8 cellular contexts compared by ENCODE assay signal in genomic region chr6:13538084-13538483, GRCh38. TPM values are rescaled to one million over a fixed set of nuclear protein-coding genes. Genes with fewer than 3 reads are reported as not detected.
DNase-seq lines count a peak whose midpoint lies in the region; ATAC-seq and TF ChIP-seq lines count a peak whose summit lies in the region.

No MANE protein-coding gene starts in this region.

- H3K9me3 ChIP-seq in breast epithelium (no peaks in the 10 kb centered on the region), left lung (no peaks in the 10 kb centered on the region)

- ATAC-seq in left lung (peak; percentile 72), HG03469 (IDR thresholded peaks at IDR 0.05; ENCODE audit: unreplicated experiment) (no peak), HG02642 (IDR thresholded peaks at IDR 0.05; ENCODE audit: poor library complexity, unreplicated experiment) (no peak), GM18867 (IDR thresholded peaks at IDR 0.05; ENCODE audit: unreplicated experiment) (no peak)

- TF ChIP-seq POLR2A in breast epithelium (IDR thresholded peaks at IDR 0.05) = no peak

- H3K4me1 ChIP-seq in breast epithelium (no peaks in the 10 kb centered on the region), left lung (no peaks in the 10 kb centered on the region)

- no peak overlapping the region for H3K27ac ChIP-seq in breast epithelium
- H3K27ac ChIP-seq in left lung = no peak overlapping the region

- intact Hi-C loops in breast epithelium (cut with DNase I; ENCODE audit: low total_unique reads) = no loop called here
- intact Hi-C loops in left lung (cut with DNase I) = loop anchor here in 1 of 2 donors (5.0 kb wide), 1 partner anchor 201 kb away; no protein-coding TSS in a partner anchor

- H3K27me3 ChIP-seq in breast epithelium (no peaks in the 10 kb centered on the region), left lung (no peaks in the 10 kb centered on the region)

- TF ChIP-seq CTCF in breast epithelium (IDR thresholded peaks at IDR 0.05) (peak in 2 of 3 donors; percentile 51 to 52), left lung (IDR thresholded peaks at IDR 0.05) (peak; percentile 14 to 21)

- DNase-seq in EL (peak; percentile 51), M059J (ENCODE audit: low read depth) (peak; percentile 60), breast epithelium (ENCODE audit: low spot score in 2 of 2) (no peak), left lung (no peak)
- DNase-seq in activated naive CD4-positive, alpha-beta T cell treated with anti-CD3 and anti-CD28 coated beads, Interleukin-2, amount 50 U/mL, for 16 hours = no peak

- H3K36me3 ChIP-seq in breast epithelium (no peaks in the 10 kb centered on the region), left lung (no peaks in the 10 kb centered on the region)

- H3K4me3 ChIP-seq in breast epithelium (no peak overlapping the region), left lung (no peak overlapping the region)

RNA-seq across cellular contexts. Expression of gene SIRT5, which starts 36.3 kb away (rescaled TPM):
- total RNA-seq in M059J (2014; rRNA removed; shearing (Covaris generic)) = 15.0 and 27.1 TPM in 2 replicates
- total RNA-seq in breast epithelium (10 to 100 TPM; 10.2 to 20.6 (median 14.5) TPM), left lung (1 to 10 TPM; 9.0 to 9.2 TPM)

RNA-seq across cellular contexts. Expression of gene GFOD1, which starts 50.7 kb away (rescaled TPM):
- total RNA-seq in M059J (2014; rRNA removed; shearing (Covaris generic)) = 4.3 and 4.7 TPM in 2 replicates
- total RNA-seq in breast epithelium (10 to 100 TPM; 11.6 to 33.3 (median 23.3) TPM), left lung (10 to 100 TPM in 1 of 2 donors, 1 to 10 TPM in 1; 8.7 to 19.6 TPM)

Comparison
In these comparisons a context has a peak if more than half of its experiments do, and no peak if none do; other contexts are left out.
1. DNase-seq: peak in EL (single experiment) and M059J (single experiment); none in breast epithelium (0 of 2), left lung (0 of 2) and activated naive CD4-positive, alpha-beta T cell treated with anti-CD3 and anti-CD28 coated beads, Interleukin-2, amount 50 U/mL, for 16 hours (single experiment).